In the genomic region with DNA sequence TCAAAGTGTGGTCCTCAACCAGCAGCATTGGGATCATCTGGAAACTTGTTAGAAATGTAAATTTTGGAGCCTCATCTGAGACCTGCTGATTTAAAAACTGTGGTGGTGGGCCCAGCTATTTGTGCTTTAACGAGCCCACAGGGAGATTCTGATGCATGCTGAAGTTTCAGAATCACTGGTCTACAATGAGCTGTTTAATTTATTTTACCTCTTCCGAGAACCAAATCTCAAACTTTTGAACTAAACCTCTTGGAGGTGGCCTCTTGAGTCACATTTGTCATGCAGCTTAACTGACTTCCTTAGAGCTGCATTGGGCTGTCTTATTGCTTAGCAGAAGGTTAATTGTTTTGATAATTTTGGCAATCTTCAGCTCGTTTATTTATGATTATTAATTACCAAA, we compare ENCODE assay signal across 8 cellular contexts.
"Had no signal": no experiment of that assay in that cellular context is flagged by ENCODE, and none has a peak within 500 bp of the region (broad histone marks: within the 10 kb centered on the region; RNA-seq: fewer than 3 reads in every experiment).

No MANE protein-coding gene starts in this region.

- H3K9me3 ChIP-seq: HAP-1 had no signal

- ATAC-seq: HCT116 had no signal

- DNase-seq: GM23248, GOT3, H7, H9, HCEC 1CT, HFFc6 had no signal

- H3K4me1 ChIP-seq: HAP-1 had no signal

- H3K4me3 ChIP-seq: GM23248, HAP-1 had no signal

- H3K4me3 Mint-ChIP-seq: H9, HFFc6 had no signal

- H2AFZ ChIP-seq: GM23248 had no signal

- H3K36me3 ChIP-seq: HAP-1 had no signal

- H3K27ac ChIP-seq: GM23248 had no signal

- H3K9me3 Mint-ChIP-seq: H9 had no signal

- H3K9ac ChIP-seq: GM23248 had no signal

- H3K27ac Mint-ChIP-seq: H9, HFFc6 had no signal
